1 cellular context compared by ENCODE assay signal in genomic region chr9:89919171-89919681, GRCh38.
TF ChIP-seq lines count a peak whose summit lies in the region.

No MANE protein-coding gene starts in this region.

TF ChIP-seq in H1, 55 proteins besides CTCF, POLR2A, EP300 and RAD21 (continued from another document):
- TF ChIP-seq MAFK (IDR thresholded peaks at IDR 0.05; ENCODE audit: low read depth, low read length) = no peak
- TF ChIP-seq SP4 (IDR thresholded peaks at IDR 0.05; ENCODE audit: low read length) = no peak
